ENCODE assay signal across 11 cellular contexts in genomic region chr3:12959838-12960378, GRCh38.
DNase-seq lines count a peak whose midpoint lies in the region; ATAC-seq, FAIRE-seq and TF ChIP-seq lines count a peak whose summit lies in the region.
"Had no signal": no experiment of that assay in that cellular context is flagged by ENCODE, and none has a peak within 500 bp of the region (broad histone marks: within the 10 kb centered on the region; RNA-seq: fewer than 3 reads in every experiment).

No MANE protein-coding gene starts in this region.

- SMC1A ChIA-PET in GM12878 (lab: Charles Lee; ENCODE audit: uncharacterized antibody, unreplicated experiment): interaction anchor here (0.9 kb wide), 1 partner anchor 80 kb away, joined by 4 read pairs; no protein-coding TSS in a partner anchor

- H3K27ac Mint-ChIP-seq in natural killer cell: peak overlapping the region; percentile 52 to 63
- H3K27ac Mint-ChIP-seq in natural killer cell treated with Interleukin-12 subunit alpha and Interleukin-12 subunit beta and Interleukin-15 and Interleukin-18, amount 100 ng/mL, for 72 hours: peak overlapping the region in 1 of 2 donors; percentile 42

- TF ChIP-seq POLR2A in GM12878 (IDR thresholded peaks at IDR 0.05; ENCODE audit: low read depth, low read length): no peak

- H3K4me3 ChIP-seq in GM12878 (peak overlapping the region; percentile 17; the same call in 1 of the 2 replicates), lung (no peak overlapping the region)

- no peaks in the 10 kb centered on the region for H3K9me3 Mint-ChIP-seq in natural killer cell
- H3K9me3 Mint-ChIP-seq in natural killer cell treated with Interleukin-12 subunit alpha and Interleukin-12 subunit beta and Interleukin-15 and Interleukin-18, amount 100 ng/mL, for 72 hours: no peaks in the 10 kb centered on the region
- H3K9me3 Mint-ChIP-seq: activated T-cell treated with anti-CD3 and anti-CD28 coated beads, Interleukin-2, amount 50 U/mL, for 4 hours had no signal

- in situ Hi-C loops in GM12878 (cut with MboI): no loop called here

- H3K4me3 Mint-ChIP-seq in natural killer cell: no peak overlapping the region
- H3K4me3 Mint-ChIP-seq in natural killer cell treated with Interleukin-12 subunit alpha and Interleukin-12 subunit beta and Interleukin-15 and Interleukin-18, amount 100 ng/mL, for 72 hours: no peak overlapping the region
- H3K4me3 Mint-ChIP-seq: activated T-cell treated with anti-CD3 and anti-CD28 coated beads, Interleukin-2, amount 50 U/mL, for 4 hours had no signal

- H3K27me3 ChIP-seq in GM12878 (replicated peaks in 1 of 2; ENCODE audit: control insufficient read depth in 2 of 2, insufficient read depth in 2 of 2, low read length in 1 of 2) (no peaks in the 10 kb centered on the region), lung (ENCODE audit: control insufficient read depth, insufficient read depth) (no peaks in the 10 kb centered on the region)

- ATAC-seq in natural killer cell (peak in 1 of 3 donors; percentile 42), GM12878 (no peak), lung (ENCODE audit: insufficient read depth, low FRiP score) (peak; percentile 59), HG03108 (IDR thresholded peaks at IDR 0.05; ENCODE audit: unreplicated experiment) (no peak), HG03432 (IDR thresholded peaks at IDR 0.05; ENCODE audit: unreplicated experiment) (no peak)
- no peak for ATAC-seq in natural killer cell treated with Interleukin-12 subunit alpha and Interleukin-12 subunit beta and Interleukin-15 and Interleukin-18, amount 100 ng/mL, for 72 hours
- ATAC-seq: activated T-cell treated with anti-CD3 and anti-CD28 coated beads, Interleukin-2, amount 50 U/mL, for 4 hours had no signal

- FAIRE-seq in GM12878 (lab: Jason Lieb, UNC): no peak
- FAIRE-seq: frontal cortex had no signal

- peaks cover 72 to 94% of the 10 kb centered on the region in 2 donors for H3K4me1 Mint-ChIP-seq in natural killer cell
- H3K4me1 Mint-ChIP-seq in natural killer cell treated with Interleukin-12 subunit alpha and Interleukin-12 subunit beta and Interleukin-15 and Interleukin-18, amount 100 ng/mL, for 72 hours (ENCODE audit: low read depth in 2 of 2): peaks cover 75 to 78% of the 10 kb centered on the region in 2 donors

- BruUV-seq in GM12878 (replicated peaks; lab: Mats Ljungman, UMichigan): no TSS peak

- no peak for TF ChIP-seq CTCF in natural killer cell (IDR thresholded peaks at IDR 0.05)
- TF ChIP-seq CTCF in GM12878 (IDR thresholded peaks at IDR 0.05 in 2 of 3, conservative IDR thresholded peaks at IDR 0.05 in 1 of 3; ENCODE audit: control insufficient read depth in 2 of 3, extremely low read depth in 1 of 3, insufficient read depth in 1 of 3, low read depth in 3 of 3, low read length in 3 of 3): no peak
- TF ChIP-seq CTCF in lung (IDR thresholded peaks at IDR 0.05; ENCODE audit: control extremely low read depth, extremely low read depth): no peak

- H2AFZ ChIP-seq in GM12878 (ENCODE audit: control insufficient read depth, low read depth, low read length): no peak overlapping the region

- CTCF ChIA-PET in GM12878 (lab: Yijun Ruan, JAX): interaction anchor here (0.6 to 1.3 kb wide), 3 partner anchors 35 to 130 kb away, joined by 3 to 4 read pairs (median 3); no protein-coding TSS in a partner anchor

- WGBS in GM12878 (ENCODE audit: insufficient coverage, insufficient replicate concordance, low lambda C conversion rate, missing lambda C conversion rate): 39% methylated on average over 15 of the region's 15 CpGs
- 17 to 43% methylated on average over 15 of the region's 15 CpGs for WGBS in lung, 2 donors

- H3K79me2 ChIP-seq in GM12878 (ENCODE audit: control insufficient read depth, insufficient read depth, low read length): peaks cover 60% of the 10 kb centered on the region

- H3K27ac ChIP-seq in GM12878 (ENCODE audit: control insufficient read depth, insufficient read depth): peak overlapping the region; percentile 24; the same call in 1 of the 2 replicates
- peak overlapping the region in 1 of 2 donors; percentile 48 for H3K27ac ChIP-seq in lung (ENCODE audit: low read depth in 1 of 2, low read length in 1 of 2)

- H3K9me3 ChIP-seq in GM12878 (replicated peaks; ENCODE audit: control insufficient read depth, insufficient read depth, low read length) (no peaks in the 10 kb centered on the region), lung (ENCODE audit: control insufficient read depth in 2 of 2, insufficient read depth in 1 of 2, low read length in 1 of 2) (no peaks in the 10 kb centered on the region)

- POLR2A ChIA-PET in GM12878 (lab: Charles Lee): interaction anchor here (1.2 kb wide), 1 partner anchor 24 kb away, joined by 3 read pairs; no protein-coding TSS in a partner anchor

- no peaks in the 10 kb centered on the region for H3K36me3 Mint-ChIP-seq in natural killer cell
- H3K36me3 Mint-ChIP-seq in natural killer cell treated with Interleukin-12 subunit alpha and Interleukin-12 subunit beta and Interleukin-15 and Interleukin-18, amount 100 ng/mL, for 72 hours: no peaks in the 10 kb centered on the region

- no peak for DNase-seq in natural killer cell
- no peak for DNase-seq in natural killer cell treated with Interleukin-12 subunit alpha and Interleukin-12 subunit beta and Interleukin-15 and Interleukin-18, amount 100 ng/mL, for 72 hours (ENCODE audit: low spot score)
- no peak for DNase-seq in GM12878 (ENCODE audit: low read depth, low spot score)
- peak; percentile 45 for DNase-seq in lung (ENCODE audit: low spot score)
- DNase-seq in ecto neural progenitor cell (ENCODE audit: low spot score): no peak
- no peak for DNase-seq in COR-L47 (lab: John Stamatoyannopoulos, UW)
- DNase-seq: activated T-cell treated with anti-CD3 and anti-CD28 coated beads, Interleukin-2, amount 50 U/mL, for 4 hours; NCI-H510A had no signal

- peaks cover 11% of the 10 kb centered on the region for H4K20me1 ChIP-seq in GM12878 (ENCODE audit: control insufficient read depth, insufficient read depth)

- H3K27me3 Mint-ChIP-seq in natural killer cell (ENCODE audit: low read depth in 2 of 2): no peaks in the 10 kb centered on the region
- H3K27me3 Mint-ChIP-seq in natural killer cell treated with Interleukin-12 subunit alpha and Interleukin-12 subunit beta and Interleukin-15 and Interleukin-18, amount 100 ng/mL, for 72 hours: no peaks in the 10 kb centered on the region

- peaks cover 0 to 4% of the 10 kb centered on the region in 2 experiments; a peak in 3 of 4 replicates for H3K36me3 ChIP-seq in GM12878 (ENCODE audit: control insufficient read depth in 2 of 2, insufficient read depth in 2 of 2, low read length in 1 of 2)
- H3K36me3 ChIP-seq in lung (ENCODE audit: control insufficient read depth in 2 of 2, insufficient read depth in 2 of 2, low read length in 2 of 2): peaks cover 0 to 3% of the 10 kb centered on the region in 2 donors

- no peak for TF ChIP-seq RAD21 in GM12878 (IDR thresholded peaks at IDR 0.05; ENCODE audit: insufficient read depth, low read depth, low read length)

- H3K4me1 ChIP-seq in GM12878 (ENCODE audit: control insufficient read depth, insufficient read depth, low read length) (peaks cover 49% of the 10 kb centered on the region), lung (ENCODE audit: control insufficient read depth in 2 of 2, insufficient read depth in 2 of 2, low read length in 2 of 2) (peaks cover 46 to 79% of the 10 kb centered on the region in 2 donors)

- intact Hi-C loops in natural killer cell (cut with micrococcal nuclease): no loop called here
- intact Hi-C loops in GM12878 (cut with micrococcal nuclease; ENCODE audit: unreplicated experiment): no loop called here

- H3K9ac ChIP-seq in GM12878 (ENCODE audit: control insufficient read depth, insufficient read depth, low read length): no peak overlapping the region

- RAD21 ChIA-PET in GM12878 (lab: Charles Lee; ENCODE audit: unreplicated experiment): no interaction called here

- H3K4me2 ChIP-seq in GM12878 (ENCODE audit: control insufficient read depth, insufficient read depth): peak overlapping the region; percentile 57

- TF ChIP-seq EP300 in GM12878 (IDR thresholded peaks at IDR 0.05; ENCODE audit: borderline replicate concordance in 1 of 2, control insufficient read depth in 1 of 2, low read depth in 2 of 2, low read length in 2 of 2): no peak

TF ChIP-seq in GM12878, 131 proteins besides CTCF, POLR2A, EP300 and RAD21:
- TF ChIP-seq NR2C1 (IDR thresholded peaks at IDR 0.05) (no peak), MLLT1 (IDR thresholded peaks at IDR 0.05) (no peak), SPI1 (IDR thresholded peaks at IDR 0.05; ENCODE audit: borderline replicate concordance, insufficient read depth, low read depth, low read length) (peak; percentile 68; the same call in 1 of the 2 replicates), EED (IDR thresholded peaks at IDR 0.05; ENCODE audit: low read depth) (peak; percentile 54; the same call in 1 of the 2 replicates), RUNX3 (IDR thresholded peaks at IDR 0.05; ENCODE audit: low read length) (peak; percentile 61), ETV6 (conservative IDR thresholded peaks at IDR 0.05 in 1 of 2, IDR thresholded peaks at IDR 0.05 in 1 of 2; ENCODE audit: borderline replicate concordance in 1 of 2, low read depth in 1 of 2) (0 out of 4 replicates have a peak, but pooled peaks of 1 of the 2 experiments have one; percentile 36)
